1 cellular context compared by ENCODE assay signal in genomic region chr12:57280234-57281062, GRCh38.
TF ChIP-seq lines count a peak whose summit lies in the region.

No MANE protein-coding gene starts in this region.

TF ChIP-seq in K562, 482 proteins besides CTCF, POLR2A, EP300 and RAD21 (continued from another document and continues in another):
- no peak for TF ChIP-seq ZHX1 (conservative IDR thresholded peaks at IDR 0.05; ENCODE audit: low read length)
- peak; percentile 47; the same call in 1 of the 2 replicates for TF ChIP-seq SUPT5H (IDR thresholded peaks at IDR 0.05)
- TF ChIP-seq HDAC2 (IDR thresholded peaks at IDR 0.05): peak; percentile 65; the same call in 1 of the 2 replicates
- TF ChIP-seq RBM14 (IDR thresholded peaks at IDR 0.05; ENCODE audit: borderline replicate concordance, insufficient read depth, low read depth, low read length): no peak
- peak; percentile 75 for TF ChIP-seq ZEB2 (IDR thresholded peaks at IDR 0.05)
- no peak for TF ChIP-seq ZNF239 (CRISPR knock-in tag; IDR thresholded peaks at IDR 0.05)
- peak; percentile 43; the same call in 1 of the 2 replicates for TF ChIP-seq SMARCC2 (IDR thresholded peaks at IDR 0.05; ENCODE audit: low read depth)
- no peak for TF ChIP-seq FIP1L1 (IDR thresholded peaks at IDR 0.05; ENCODE audit: low read depth, low read length, poor library complexity, severe bottlenecking)
- no peak for TF ChIP-seq ZZZ3 (IDR thresholded peaks at IDR 0.05)
- TF ChIP-seq E2F1 (CRISPR knock-in tag; IDR thresholded peaks at IDR 0.05): no peak
- no peak for TF ChIP-seq BDP1 (IDR thresholded peaks at IDR 0.05; ENCODE audit: insufficient read depth, insufficient read length)
- TF ChIP-seq IRF1 (CRISPR knock-in tag; IDR thresholded peaks at IDR 0.05; ENCODE audit: borderline replicate concordance): no peak
- TF ChIP-seq MBD1 (CRISPR knock-in tag; IDR thresholded peaks at IDR 0.05): no peak
- TF ChIP-seq NR4A1 (CRISPR knock-in tag; IDR thresholded peaks at IDR 0.05): no peak
- TF ChIP-seq NR4A1 (tag; IDR thresholded peaks at IDR 0.05): no peak
- TF ChIP-seq L3MBTL2 (IDR thresholded peaks at IDR 0.05): peak; percentile 42; the same call in 1 of the 2 replicates
- TF ChIP-seq HDAC1 (IDR thresholded peaks at IDR 0.05): peak in 1 of 2 experiments; percentile 55; a peak in 2 of 4 replicates
- no peak for TF ChIP-seq HNRNPUL1 (IDR thresholded peaks at IDR 0.05; ENCODE audit: low read length)
- TF ChIP-seq ZNF41 (CRISPR knock-in tag; conservative IDR thresholded peaks at IDR 0.05): no peak
- TF ChIP-seq MAX (CRISPR knock-in tag; IDR thresholded peaks at IDR 0.05): no peak
- TF ChIP-seq IRF9 (tag; IDR thresholded peaks at IDR 0.05): no peak
- TF ChIP-seq SMARCE1 (IDR thresholded peaks at IDR 0.05): peak; percentile 94
- peak; percentile 70 for TF ChIP-seq RNF2 (IDR thresholded peaks at IDR 0.05)
- no peak for TF ChIP-seq THAP12 (CRISPR knock-in tag; IDR thresholded peaks at IDR 0.05)
- peak; percentile 38; the same call in 1 of the 2 replicates for TF ChIP-seq SMAD4 (CRISPR knock-in tag; conservative IDR thresholded peaks at IDR 0.05)
- peak; percentile 67 for TF ChIP-seq USF2 (CRISPR knock-in tag; IDR thresholded peaks at IDR 0.05)
- no peak for TF ChIP-seq SREBF1 (IDR thresholded peaks at IDR 0.05; ENCODE audit: borderline replicate concordance, low read depth, low read length)
- TF ChIP-seq CEBPB (tag; IDR thresholded peaks at IDR 0.05): no peak
- TF ChIP-seq NFIC (IDR thresholded peaks at IDR 0.05): peak; percentile 54
- peak; percentile 73; the same call in 1 of the 2 replicates for TF ChIP-seq ETS1 (conservative IDR thresholded peaks at IDR 0.05; ENCODE audit: control insufficient read depth, low read depth, low read length)
- TF ChIP-seq EHMT2 (IDR thresholded peaks at IDR 0.05): 0 out of 2 replicates have a peak, but pooled peaks have one; percentile 8
- peak; percentile 68 for TF ChIP-seq NCOA1 (IDR thresholded peaks at IDR 0.05; ENCODE audit: low read depth)
- no peak for TF ChIP-seq ZNF23 (CRISPR knock-in tag; IDR thresholded peaks at IDR 0.05)
- no peak for TF ChIP-seq ZNF24 (IDR thresholded peaks at IDR 0.05)
- TF ChIP-seq NR2F6 (CRISPR knock-in tag; IDR thresholded peaks at IDR 0.05): no peak
- TF ChIP-seq KLF10 (CRISPR knock-in tag; IDR thresholded peaks at IDR 0.05): no peak
- no peak for TF ChIP-seq ATF1 (CRISPR knock-in tag; IDR thresholded peaks at IDR 0.05)
- peak; percentile 57; the same call in 1 of the 2 replicates for TF ChIP-seq ATF1 (tag; IDR thresholded peaks at IDR 0.05)
- TF ChIP-seq AFF1 (IDR thresholded peaks at IDR 0.05; ENCODE audit: low read depth in 1 of 2, partially characterized antibody in 2 of 2): peak in 1 of 2 experiments; percentile 18
- no peak for TF ChIP-seq ZNF354B (CRISPR knock-in tag; IDR thresholded peaks at IDR 0.05)
- no peak for TF ChIP-seq WHSC1 (IDR thresholded peaks at IDR 0.05; ENCODE audit: low read length)
- no peak for TF ChIP-seq MYBL2 (IDR thresholded peaks at IDR 0.05; ENCODE audit: low read depth)
- TF ChIP-seq MYBL2 (CRISPR knock-in tag; IDR thresholded peaks at IDR 0.05; ENCODE audit: borderline replicate concordance): no peak
- TF ChIP-seq MEIS2 (IDR thresholded peaks at IDR 0.05; ENCODE audit: partially characterized antibody): peak; percentile 95
- peak in 1 of 2 experiments; percentile 56; a peak in 2 of 4 replicates for TF ChIP-seq RCOR1 (IDR thresholded peaks at IDR 0.05; ENCODE audit: borderline replicate concordance in 1 of 2, low read depth in 2 of 2, low read length in 2 of 2)
- TF ChIP-seq ARID3B (CRISPR knock-in tag; IDR thresholded peaks at IDR 0.05; ENCODE audit: borderline replicate concordance): no peak
- no peak for TF ChIP-seq FOXJ3 (CRISPR knock-in tag; IDR thresholded peaks at IDR 0.05)
- TF ChIP-seq LARP7 (IDR thresholded peaks at IDR 0.05): no peak
- no peak for TF ChIP-seq SIRT6 (IDR thresholded peaks at IDR 0.05; ENCODE audit: low read depth, low read length)
- TF ChIP-seq CREM (IDR thresholded peaks at IDR 0.05; ENCODE audit: low read depth): peak; percentile 91
- TF ChIP-seq TAF7 (tag; IDR thresholded peaks at IDR 0.05): no peak
- no peak for TF ChIP-seq ZNF75A (CRISPR knock-in tag; IDR thresholded peaks at IDR 0.05)
- peak; percentile 52; the same call in 1 of the 2 replicates for TF ChIP-seq BHLHE40 (IDR thresholded peaks at IDR 0.05; ENCODE audit: low read length)
- no peak for TF ChIP-seq BRD4 (IDR thresholded peaks at IDR 0.05)
